8 cellular contexts compared by ENCODE assay signal in the genomic region with DNA sequence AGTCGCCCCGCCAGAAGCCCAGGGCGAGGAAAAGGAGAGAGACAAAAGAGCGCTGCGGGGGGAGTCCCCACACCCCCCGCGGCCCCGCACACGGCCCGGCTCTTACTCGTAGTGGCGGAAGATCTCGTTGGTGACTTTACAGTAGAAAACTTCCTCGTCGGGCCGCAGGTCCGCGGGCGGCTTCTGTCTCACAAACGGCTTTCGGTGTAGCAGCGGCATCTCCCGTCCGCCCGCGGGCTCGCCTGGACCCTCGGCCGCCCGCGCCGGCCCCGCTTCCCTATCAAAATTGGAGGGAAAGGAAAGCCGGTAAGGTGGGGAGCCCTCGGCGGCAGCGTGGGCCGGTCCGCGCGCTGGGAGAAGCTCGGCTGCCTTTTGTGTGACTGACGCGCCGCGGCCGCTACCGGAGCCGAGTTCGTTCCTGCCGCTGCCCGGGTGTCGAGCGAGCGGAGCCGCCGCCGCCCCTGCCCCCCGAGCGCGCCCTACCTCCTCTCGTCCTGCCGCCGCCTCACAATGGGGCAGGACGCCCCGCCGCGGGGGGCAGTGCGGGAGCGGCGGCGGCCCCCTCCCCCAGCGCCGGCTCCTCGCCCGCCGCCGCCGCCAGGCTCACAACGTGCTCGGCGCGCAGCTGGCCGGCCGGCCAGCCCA.
DNase-seq lines count a peak whose midpoint lies in the region; ATAC-seq and TF ChIP-seq lines count a peak whose summit lies in the region.

No MANE protein-coding gene starts in this region.

- TF ChIP-seq CTCF in VCaP (conservative IDR thresholded peaks at IDR 0.05): 0 out of 2 replicates have a peak, but pooled peaks have one; percentile 6

- peaks cover 26% of the 10 kb centered on the region for H3K36me3 Mint-ChIP-seq in central memory CD8-positive, alpha-beta T cell (ENCODE audit: insufficient read depth)

- peak; percentile 18 for ATAC-seq in HG02623 (IDR thresholded peaks at IDR 0.05; ENCODE audit: unreplicated experiment)
- ATAC-seq in central memory CD8-positive, alpha-beta T cell (replicated peaks; ENCODE audit: extremely low read depth, poor library complexity, severe bottlenecking): peak; percentile 41

- H3K27me3 Mint-ChIP-seq in central memory CD8-positive, alpha-beta T cell: no peaks in the 10 kb centered on the region

- H3K27ac ChIP-seq in VCaP: peak overlapping the region; percentile 96

- H3K27ac Mint-ChIP-seq in central memory CD8-positive, alpha-beta T cell (ENCODE audit: low read depth): peak overlapping the region; percentile 100

- peak; percentile 48 to 51 for DNase-seq in NCI-H446 (lab: John Stamatoyannopoulos, UW)
- DNase-seq in NCI-H446 treated with DMSO at 0.1 percent for 48 hours (lab: John Stamatoyannopoulos, UW): no peak
- peak; percentile 57 for DNase-seq in NCI-H1092 (lab: John Stamatoyannopoulos, UW)
- peak in 1 of 2 donors; percentile 55 for DNase-seq in central memory CD8-positive, alpha-beta T cell (ENCODE audit: low spot score in 2 of 2)
- DNase-seq in kidney glomerular epithelial cell (lab: John Stamatoyannopoulos, UW): peak; percentile 10
- peak; percentile 56 for DNase-seq in stimulated activated CD4-positive, alpha-beta T cell treated with anti-CD3 and anti-CD28 coated beads, Interleukin-1b, Interleukin-23, amount 100 ng/mL, for 48 hours

- H3K4me3 Mint-ChIP-seq in central memory CD8-positive, alpha-beta T cell: peak overlapping the region; percentile 100

- peaks cover 33% of the 10 kb centered on the region for H3K4me1 Mint-ChIP-seq in central memory CD8-positive, alpha-beta T cell

- no peaks in the 10 kb centered on the region for H3K9me3 Mint-ChIP-seq in central memory CD8-positive, alpha-beta T cell
